In the genomic region with DNA sequence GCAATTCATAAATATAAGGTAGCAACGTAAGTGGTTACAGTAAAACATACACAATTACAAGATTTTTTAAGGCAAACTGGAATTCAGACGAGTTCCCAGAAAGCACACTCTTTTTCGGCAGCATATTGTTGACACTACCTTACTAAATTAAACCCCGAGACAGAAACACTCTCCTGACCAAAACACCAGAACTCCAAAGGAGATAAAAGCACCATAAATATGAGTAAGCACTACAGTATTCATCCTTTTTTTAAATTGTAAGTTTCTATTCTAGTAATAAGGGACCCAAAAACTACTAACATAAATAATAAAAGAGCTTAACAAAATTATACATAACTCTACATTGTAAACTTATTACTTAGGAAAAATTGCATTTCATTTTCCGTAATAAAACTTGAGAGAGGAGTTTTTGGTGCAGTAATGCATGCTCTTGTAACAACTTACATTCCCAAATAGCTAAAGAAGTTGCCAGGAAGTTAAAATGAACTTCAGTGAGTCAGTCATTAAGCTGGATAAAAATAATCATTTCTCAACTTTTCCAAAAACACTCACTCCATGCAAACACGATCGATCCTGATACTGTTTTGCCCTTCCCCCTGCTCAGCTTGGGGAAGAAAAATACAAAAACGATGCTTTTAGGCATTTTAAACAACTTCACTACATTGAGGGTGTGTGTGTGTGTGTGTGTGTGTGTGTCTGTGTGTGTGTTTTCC, we compare ENCODE assay signal across 8 cellular contexts. TPM values are rescaled to one million over a fixed set of nuclear protein-coding genes. Genes with fewer than 3 reads are reported as not detected.
A peak's percentile ranks its signal among the peaks of the same experiment; 100 is the strongest.
DNase-seq lines count a peak whose midpoint lies in the region; ATAC-seq and TF ChIP-seq lines count a peak whose summit lies in the region.

No MANE protein-coding gene starts in this region.

- ATAC-seq in CD4-positive, alpha-beta T cell (ENCODE audit: poor library complexity), result no peak
- ATAC-seq in HG03521 (IDR thresholded peaks at IDR 0.05; ENCODE audit: unreplicated experiment) (no peak), GM19467 (IDR thresholded peaks at IDR 0.05; ENCODE audit: unreplicated experiment) (no peak)

- TF ChIP-seq POLR2A in NB4 (IDR thresholded peaks at IDR 0.05; ENCODE audit: extremely low read depth, insufficient read length), result no peak

- POLR2A ChIA-PET in CD4-positive, alpha-beta T cell (lab: Charles Lee), result interaction anchor here (0.6 to 4.2 kb wide), 20 partner anchors 8 to 126 kb away, joined by 3 to 53 read pairs (median 8); no protein-coding TSS in a partner anchor

- H3K79me2 ChIP-seq in neural progenitor cell (ENCODE audit: low read depth), result peaks cover 65% of the 10 kb centered on the region

- intact Hi-C loops in CD4-positive, alpha-beta T cell (cut with DNase I, micrococcal nuclease), result loop anchor here (1.0 to 10.0 kb wide), 8 partner anchors 14 to 388 kb away; partner anchors contain the start of gene BMI1 (in 1 of the 2)

- H3K4me2 ChIP-seq in neural progenitor cell, result peak overlapping the region; percentile 92

- no peaks in the 10 kb centered on the region for H3K27me3 Mint-ChIP-seq in CD4-positive, alpha-beta T cell
- H3K27me3 Mint-ChIP-seq in neural progenitor cell (ENCODE audit: insufficient read depth, low read depth), result peaks cover 17% of the 10 kb centered on the region

- peak overlapping the region; percentile 83 for H3K27ac Mint-ChIP-seq in CD4-positive, alpha-beta T cell
- no peak overlapping the region for H3K27ac Mint-ChIP-seq in neural progenitor cell

- H3K36me3 Mint-ChIP-seq in CD4-positive, alpha-beta T cell (ENCODE audit: low read depth), result peaks cover 37% of the 10 kb centered on the region
- H3K36me3 Mint-ChIP-seq in neural progenitor cell, result peaks cover 5% of the 10 kb centered on the region

- H3K36me3 ChIP-seq in endocrine pancreas (ENCODE audit: control insufficient read depth, insufficient read depth, low read length) (no peaks in the 10 kb centered on the region), neural progenitor cell (no peaks in the 10 kb centered on the region)

- CTCF ChIA-PET in CD4-positive, alpha-beta T cell (lab: Charles Lee), result interaction anchor here (0.9 to 2.1 kb wide), 5 partner anchors 50 to 276 kb away, joined by 3 to 10 read pairs (median 5); no protein-coding TSS in a partner anchor

- peaks cover 61% of the 10 kb centered on the region for H3K4me1 Mint-ChIP-seq in CD4-positive, alpha-beta T cell (ENCODE audit: low read depth)
- H3K4me1 Mint-ChIP-seq in neural progenitor cell, result peaks cover 16% of the 10 kb centered on the region

- no peaks in the 10 kb centered on the region for H3K9me3 ChIP-seq in CD4-positive, alpha-beta T cell (ENCODE audit: control insufficient read depth, low read length)
- H3K9me3 ChIP-seq in endocrine pancreas (ENCODE audit: control insufficient read depth, low read length) (no peaks in the 10 kb centered on the region), neural progenitor cell (ENCODE audit: low read depth) (no peaks in the 10 kb centered on the region)

- TF ChIP-seq CTCF in CD4-positive, alpha-beta T cell (IDR thresholded peaks at IDR 0.05), result no peak
- TF ChIP-seq CTCF in NB4 (IDR thresholded peaks at IDR 0.05; ENCODE audit: low read depth, low read length), result no peak
- no peak for TF ChIP-seq CTCF in neural progenitor cell (IDR thresholded peaks at IDR 0.05)

- H3K4me1 ChIP-seq in endocrine pancreas (ENCODE audit: control insufficient read depth, insufficient read depth, low read length), result peaks cover 3% of the 10 kb centered on the region
- H3K4me1 ChIP-seq in neural progenitor cell, result peaks cover 9% of the 10 kb centered on the region

- peak overlapping the region; percentile 86 for H3K27ac ChIP-seq in CD4-positive, alpha-beta T cell (ENCODE audit: low read depth, low read length)
- no peak overlapping the region for H3K27ac ChIP-seq in neural progenitor cell

- H3K4me3 Mint-ChIP-seq in CD4-positive, alpha-beta T cell, result peak overlapping the region; percentile 96
- peak overlapping the region; percentile 90 for H3K4me3 Mint-ChIP-seq in neural progenitor cell

- H3K9ac ChIP-seq in endocrine pancreas (ENCODE audit: control insufficient read depth, insufficient read depth, low read length) (peak overlapping the region; percentile 73), neural progenitor cell (no peak overlapping the region)

- H3K4me3 ChIP-seq in NB4 (ENCODE audit: low read depth, low read length), result peak overlapping the region; percentile 73
- H3K4me3 ChIP-seq in endocrine pancreas (ENCODE audit: control insufficient read depth, insufficient read depth, low read length), result peak overlapping the region; percentile 89
- H3K4me3 ChIP-seq in neural progenitor cell, result peak overlapping the region; percentile 71

- H2AFZ ChIP-seq in neural progenitor cell (replicated peaks), result no peak overlapping the region

- no peaks in the 10 kb centered on the region for H3K9me3 Mint-ChIP-seq in CD4-positive, alpha-beta T cell
- H3K9me3 Mint-ChIP-seq in neural progenitor cell, result no peaks in the 10 kb centered on the region

- H3K27me3 ChIP-seq in CD4-positive, alpha-beta T cell (ENCODE audit: control insufficient read depth, insufficient read depth, low read length), result no peaks in the 10 kb centered on the region
- H3K27me3 ChIP-seq in endocrine pancreas (ENCODE audit: control insufficient read depth, insufficient read depth, low read length) (no peaks in the 10 kb centered on the region), neural progenitor cell (peaks cover 34% of the 10 kb centered on the region)

- no peak for DNase-seq in CD4-positive, alpha-beta T cell
- DNase-seq in NB4 (ENCODE audit: low read depth) (no peak), neural progenitor cell (ENCODE audit: low spot score) (no peak), cortex of kidney (lab: John Stamatoyannopoulos, UW) (no peak), anterior cingulate cortex (lab: John Stamatoyannopoulos, UW) (no peak)

- peaks cover 49% of the 10 kb centered on the region for H4K20me1 ChIP-seq in neural progenitor cell (ENCODE audit: low read depth)

- H3F3A ChIP-seq in neural progenitor cell (ENCODE audit: low read depth), result peaks cover 8% of the 10 kb centered on the region

RNA-seq across cellular contexts. Expression of gene PIP4K2A, which starts 2.0 kb away (rescaled TPM):
- total RNA-seq in CD4-positive, alpha-beta T cell, result 10 to 100 TPM; 75.4 to 87.2 TPM
- total RNA-seq in neural progenitor cell (ENCODE audit: low replicate concordance), result 23.7 and 37.6 TPM in 2 replicates
